8 cellular contexts compared by ENCODE assay signal in the genomic region with DNA sequence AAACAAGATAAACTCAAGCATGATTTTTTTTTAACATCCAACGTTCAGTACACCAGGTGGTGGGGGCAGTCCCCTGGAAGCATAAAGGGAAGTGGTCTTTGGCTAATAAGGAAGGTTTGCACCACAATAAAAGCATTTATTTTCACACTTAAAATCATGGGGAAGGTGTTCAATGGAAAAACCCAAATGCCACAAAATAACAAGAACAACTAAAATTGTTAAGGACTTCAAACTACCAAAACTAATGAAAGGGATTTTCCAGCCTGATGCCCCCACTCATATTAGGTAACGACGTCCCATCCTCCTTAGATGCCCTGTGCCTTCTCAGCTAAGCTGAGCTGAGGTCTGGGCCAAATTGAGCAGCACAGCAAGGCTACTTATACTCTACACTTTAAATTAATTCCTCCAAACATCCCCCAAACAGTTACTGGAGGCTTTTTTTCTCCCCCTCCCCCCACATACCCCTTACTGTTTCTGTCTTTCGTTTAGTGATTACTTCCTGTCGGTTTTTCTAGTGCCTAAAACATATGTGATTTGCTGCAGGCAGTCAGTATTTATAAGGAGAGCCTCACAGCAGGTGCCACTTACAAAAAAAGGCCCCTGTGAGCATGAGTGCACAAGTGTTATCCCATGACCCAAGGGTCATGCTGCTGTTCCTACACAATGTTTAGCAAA.
DNase-seq lines count a peak whose midpoint lies in the region; ATAC-seq and TF ChIP-seq lines count a peak whose summit lies in the region.

No MANE protein-coding gene starts in this region.

- intact Hi-C loops in head of caudate nucleus (cut with DNase I) (no loop called here), right cardiac atrium (cut with DNase I) (loop anchor here in 1 of 4 donors (5.0 kb wide), 1 partner anchor 264 kb away; no protein-coding TSS in a partner anchor)

- H3K4me1 ChIP-seq in neural progenitor cell (peaks cover 60% of the 10 kb centered on the region), SK-N-SH (ENCODE audit: control insufficient read depth in 1 of 2, insufficient read depth in 2 of 2, low read depth in 1 of 2, low read length in 1 of 2) (peaks cover 4 to 10% of the 10 kb centered on the region in 2 experiments; a peak in 3 of 4 replicates), right cardiac atrium (ENCODE audit: control insufficient read depth, insufficient read depth, low read length) (no peaks in the 10 kb centered on the region)

- DNase-seq in NCI-H1417 (lab: John Stamatoyannopoulos, UW) (peak; percentile 19 to 89 (median 58)), NCI-H1417 treated with DMSO at 0.1 percent for 48 hours (lab: John Stamatoyannopoulos, UW) (no peak), NCI-H1436 treated with DMSO at 0.1 percent for 48 hours (lab: John Stamatoyannopoulos, UW) (peak; percentile 60), neural progenitor cell (ENCODE audit: low spot score) (peak; percentile 84), SK-N-SH (no peak), head of caudate nucleus (no peak), right cardiac atrium (no peak)

- H3K79me2 ChIP-seq in neural progenitor cell (ENCODE audit: low read depth) (no peaks in the 10 kb centered on the region), SK-N-SH (ENCODE audit: insufficient read depth) (no peaks in the 10 kb centered on the region)

- H3K36me3 Mint-ChIP-seq in neural progenitor cell: peaks cover 5% of the 10 kb centered on the region

- H3K9ac ChIP-seq in neural progenitor cell: no peak overlapping the region
- no peak overlapping the region for H3K9ac ChIP-seq in SK-N-SH

- no peaks in the 10 kb centered on the region for H3K27me3 ChIP-seq in neural progenitor cell
- H3K27me3 ChIP-seq in SK-N-SH (ENCODE audit: insufficient read depth): no peaks in the 10 kb centered on the region
- H3K27me3 ChIP-seq in right cardiac atrium (ENCODE audit: control insufficient read depth, insufficient read depth): no peaks in the 10 kb centered on the region

- no peaks in the 10 kb centered on the region for H3K9me2 ChIP-seq in SK-N-SH

- CTCF ChIA-PET in SK-N-SH (lab: Yijun Ruan, JAX): no interaction called here

- peak overlapping the region; percentile 70 for H3K27ac Mint-ChIP-seq in neural progenitor cell

- H3K9me3 ChIP-seq in neural progenitor cell (ENCODE audit: low read depth): no peaks in the 10 kb centered on the region
- no peaks in the 10 kb centered on the region for H3K9me3 ChIP-seq in SK-N-SH
- H3K9me3 ChIP-seq in right cardiac atrium (ENCODE audit: control insufficient read depth, low read length): no peaks in the 10 kb centered on the region

- H3K4me3 ChIP-seq in neural progenitor cell: no peak overlapping the region
- no peak overlapping the region for H3K4me3 ChIP-seq in SK-N-SH (ENCODE audit: low read depth in 2 of 2, low read length in 1 of 2)
- H3K4me3 ChIP-seq in right cardiac atrium (ENCODE audit: low read length): no peak overlapping the region

- peak overlapping the region; percentile 75 for H3K27ac ChIP-seq in neural progenitor cell
- H3K27ac ChIP-seq in SK-N-SH (ENCODE audit: low read depth in 2 of 2, low read length in 1 of 2): no peak overlapping the region
- no peak overlapping the region for H3K27ac ChIP-seq in right cardiac atrium (ENCODE audit: low read length)

- no peaks in the 10 kb centered on the region for H3K27me3 Mint-ChIP-seq in neural progenitor cell (ENCODE audit: insufficient read depth, low read depth)

- H3K4me2 ChIP-seq in neural progenitor cell (peak overlapping the region; percentile 68), SK-N-SH (no peak overlapping the region)

- peak overlapping the region; percentile 61 for H3K4me3 Mint-ChIP-seq in neural progenitor cell

- 73% methylated on average over 5 of the region's 5 CpGs for WGBS in SK-N-SH (ENCODE audit: low lambda C conversion rate)
- WGBS in right cardiac atrium: 57% methylated on average over 5 of the region's 5 CpGs

- peaks cover 3% of the 10 kb centered on the region for H3K9me3 Mint-ChIP-seq in neural progenitor cell

- TF ChIP-seq CTCF in neural progenitor cell (IDR thresholded peaks at IDR 0.05) (no peak), SK-N-SH (IDR thresholded peaks at IDR 0.05) (no peak)

- peaks cover 87% of the 10 kb centered on the region for H3K4me1 Mint-ChIP-seq in neural progenitor cell

- peak; percentile 56 for ATAC-seq in HG02870 (IDR thresholded peaks at IDR 0.05; ENCODE audit: unreplicated experiment)
- ATAC-seq in right cardiac atrium: no peak

- H2AFZ ChIP-seq in neural progenitor cell (replicated peaks) (no peak overlapping the region), SK-N-SH (ENCODE audit: low read depth) (no peak overlapping the region)

- POLR2A ChIA-PET in SK-N-SH (lab: Yijun Ruan, JAX): no interaction called here

- H3F3A ChIP-seq in neural progenitor cell (ENCODE audit: low read depth): peaks cover 37% of the 10 kb centered on the region
- no peaks in the 10 kb centered on the region for H3F3A ChIP-seq in SK-N-SH (replicated peaks; ENCODE audit: insufficient read depth)

- H3K36me3 ChIP-seq in neural progenitor cell: no peaks in the 10 kb centered on the region
- H3K36me3 ChIP-seq in SK-N-SH (replicated peaks in 1 of 2; ENCODE audit: control insufficient read depth in 1 of 2, insufficient read depth in 2 of 2, low read length in 1 of 2): no peaks in the 10 kb centered on the region

- peak in 1 of 2 experiments; percentile 19; a peak in 1 of 4 replicates for TF ChIP-seq EP300 in SK-N-SH (IDR thresholded peaks at IDR 0.05; ENCODE audit: borderline replicate concordance in 1 of 2, low read depth in 1 of 2, low read length in 1 of 2)

- no peak for TF ChIP-seq RAD21 in SK-N-SH (IDR thresholded peaks at IDR 0.05; ENCODE audit: low read length)

- H4K20me1 ChIP-seq in neural progenitor cell (ENCODE audit: low read depth) (no peaks in the 10 kb centered on the region), SK-N-SH (ENCODE audit: insufficient read depth) (no peaks in the 10 kb centered on the region)

TF ChIP-seq in SK-N-SH, 30 proteins besides CTCF, POLR2A, EP300 and RAD21 (continues in another document):
- TF ChIP-seq FOSL2 (IDR thresholded peaks at IDR 0.05; ENCODE audit: borderline replicate concordance, low read depth) (no peak), TAF1 (IDR thresholded peaks at IDR 0.05; ENCODE audit: borderline replicate concordance, low read depth, low read length) (no peak), FOXJ3 (CRISPR knock-in tag; IDR thresholded peaks at IDR 0.05) (no peak), GABPA (IDR thresholded peaks at IDR 0.05; ENCODE audit: low read depth) (no peak), MXI1 (IDR thresholded peaks at IDR 0.05; ENCODE audit: low read depth, low read length) (no peak), SIN3A (IDR thresholded peaks at IDR 0.05; ENCODE audit: borderline replicate concordance, low read depth, low read length) (no peak), YY1 (IDR thresholded peaks at IDR 0.05; ENCODE audit: low read depth) (no peak), NRF1 (IDR thresholded peaks at IDR 0.05; ENCODE audit: low read depth, low read length) (no peak), EZH2phosphoT487 (IDR thresholded peaks at IDR 0.05; ENCODE audit: borderline replicate concordance, low read depth) (no peak)
- TF ChIP-seq, protein P1, sequence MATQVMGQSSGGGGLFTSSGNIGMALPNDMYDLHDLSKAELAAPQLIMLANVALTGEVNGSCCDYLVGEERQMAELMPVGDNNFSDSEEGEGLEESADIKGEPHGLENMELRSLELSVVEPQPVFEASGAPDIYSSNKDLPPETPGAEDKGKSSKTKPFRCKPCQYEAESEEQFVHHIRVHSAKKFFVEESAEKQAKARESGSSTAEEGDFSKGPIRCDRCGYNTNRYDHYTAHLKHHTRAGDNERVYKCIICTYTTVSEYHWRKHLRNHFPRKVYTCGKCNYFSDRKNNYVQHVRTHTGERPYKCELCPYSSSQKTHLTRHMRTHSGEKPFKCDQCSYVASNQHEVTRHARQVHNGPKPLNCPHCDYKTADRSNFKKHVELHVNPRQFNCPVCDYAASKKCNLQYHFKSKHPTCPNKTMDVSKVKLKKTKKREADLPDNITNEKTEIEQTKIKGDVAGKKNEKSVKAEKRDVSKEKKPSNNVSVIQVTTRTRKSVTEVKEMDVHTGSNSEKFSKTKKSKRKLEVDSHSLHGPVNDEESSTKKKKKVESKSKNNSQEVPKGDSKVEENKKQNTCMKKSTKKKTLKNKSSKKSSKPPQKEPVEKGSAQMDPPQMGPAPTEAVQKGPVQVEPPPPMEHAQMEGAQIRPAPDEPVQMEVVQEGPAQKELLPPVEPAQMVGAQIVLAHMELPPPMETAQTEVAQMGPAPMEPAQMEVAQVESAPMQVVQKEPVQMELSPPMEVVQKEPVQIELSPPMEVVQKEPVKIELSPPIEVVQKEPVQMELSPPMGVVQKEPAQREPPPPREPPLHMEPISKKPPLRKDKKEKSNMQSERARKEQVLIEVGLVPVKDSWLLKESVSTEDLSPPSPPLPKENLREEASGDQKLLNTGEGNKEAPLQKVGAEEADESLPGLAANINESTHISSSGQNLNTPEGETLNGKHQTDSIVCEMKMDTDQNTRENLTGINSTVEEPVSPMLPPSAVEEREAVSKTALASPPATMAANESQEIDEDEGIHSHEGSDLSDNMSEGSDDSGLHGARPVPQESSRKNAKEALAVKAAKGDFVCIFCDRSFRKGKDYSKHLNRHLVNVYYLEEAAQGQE (IDR thresholded peaks at IDR 0.05; ENCODE audit: low read depth, low read length): no peak
- TF ChIP-seq, protein P2, sequence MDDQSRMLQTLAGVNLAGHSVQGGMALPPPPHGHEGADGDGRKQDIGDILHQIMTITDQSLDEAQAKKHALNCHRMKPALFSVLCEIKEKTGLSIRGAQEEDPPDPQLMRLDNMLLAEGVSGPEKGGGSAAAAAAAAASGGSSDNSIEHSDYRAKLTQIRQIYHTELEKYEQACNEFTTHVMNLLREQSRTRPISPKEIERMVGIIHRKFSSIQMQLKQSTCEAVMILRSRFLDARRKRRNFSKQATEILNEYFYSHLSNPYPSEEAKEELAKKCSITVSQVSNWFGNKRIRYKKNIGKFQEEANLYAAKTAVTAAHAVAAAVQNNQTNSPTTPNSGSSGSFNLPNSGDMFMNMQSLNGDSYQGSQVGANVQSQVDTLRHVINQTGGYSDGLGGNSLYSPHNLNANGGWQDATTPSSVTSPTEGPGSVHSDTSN (IDR thresholded peaks at IDR 0.05): no peak

Comparison
In these comparisons a context has a peak if more than half of its experiments do, and no peak if none do; other contexts are left out.
1. DNase-seq: peak in NCI-H1417 (3 of 3), NCI-H1436 treated with DMSO at 0.1 percent for 48 hours (single experiment) and neural progenitor cell (single experiment); none in NCI-H1417 treated with DMSO at 0.1 percent for 48 hours (single experiment), SK-N-SH (single experiment), head of caudate nucleus (0 of 42) and right cardiac atrium (0 of 3).